In the genomic region with DNA sequence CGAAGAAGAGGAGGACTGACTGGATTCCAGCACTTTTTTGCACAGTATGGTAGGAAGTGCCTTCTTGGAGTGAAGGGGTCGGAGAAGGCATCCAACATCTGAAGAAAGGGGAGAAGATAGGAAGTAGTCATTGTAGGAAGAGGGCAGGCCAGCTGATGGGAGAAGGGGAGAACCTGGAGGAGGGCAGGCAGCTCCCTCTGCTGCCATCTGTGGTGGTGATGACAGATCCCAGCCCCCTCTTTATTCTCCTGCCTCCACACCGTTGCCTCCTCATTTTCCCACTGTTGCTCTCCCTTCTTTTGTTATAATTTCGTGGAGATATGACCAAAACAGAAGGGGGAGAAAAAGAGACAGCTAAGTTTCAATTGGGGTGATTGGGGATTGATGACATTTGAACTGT, we compare ENCODE assay signal across 19 cellular contexts. TPM values are rescaled to one million over a fixed set of nuclear protein-coding genes. Genes with fewer than 3 reads are reported as not detected.
DNase-seq lines count a peak whose midpoint lies in the region; ATAC-seq, FAIRE-seq and TF ChIP-seq lines count a peak whose summit lies in the region.
"Had no signal": no experiment of that assay in that cellular context is flagged by ENCODE, and none has a peak within 500 bp of the region (broad histone marks: within the 10 kb centered on the region; RNA-seq: fewer than 3 reads in every experiment).

No MANE protein-coding gene starts in this region.

- H3K4me1 ChIP-seq in HepG2 (ENCODE audit: insufficient read depth, low read length) (peaks cover 7% of the 10 kb centered on the region; the same call in 1 of the 2 replicates), right lobe of liver (no peaks in the 10 kb centered on the region), H1 (replicated peaks in 1 of 4; ENCODE audit: control insufficient read depth in 3 of 4, insufficient read depth in 4 of 4, low read length in 3 of 4) (peaks cover 0 to 7% (median 0%) of the 10 kb centered on the region in 4 experiments; a peak in 2 of 7 replicates)
- H3K4me1 ChIP-seq: BLaER1 treated with 17β-estradiol and CSF1 and Interleukin-3, amounts not matched to agents 10 nM and 100 nM had no signal

- no peak overlapping the region for H3K4ac ChIP-seq in H1 (replicated peaks; ENCODE audit: insufficient read length, low read depth, low read length)

- DNase-seq in HepG2 (ENCODE audit: low spot score) (no peak), right lobe of liver (no peak), H1 (ENCODE audit: low read depth in 1 of 2, low spot score in 2 of 2) (no peak), iPS-NIHi7 (ENCODE audit: extremely low spot score) (peak; percentile 43), mucosa of gallbladder (ENCODE audit: low spot score) (no peak), SIG-M5 (lab: John Stamatoyannopoulos, UW) (no peak), NCI-H446 (lab: John Stamatoyannopoulos, UW) (no peak)
- DNase-seq: Calu3; CD8-positive, alpha-beta T cell; DMS79 treated with DMSO at 0.1 percent for 48 hours; GF-D8; HCEC 1CT; HFFc6 had no signal

- TF ChIP-seq RAD21 in HepG2 (CRISPR knock-in tag; IDR thresholded peaks at IDR 0.05) (no peak), H1 (IDR thresholded peaks at IDR 0.05 in 1 of 2, conservative IDR thresholded peaks at IDR 0.05 in 1 of 2; ENCODE audit: low read depth in 2 of 2, low read length in 2 of 2) (peak in 1 of 2 experiments; percentile 26; a peak in 1 of 4 replicates)

- no peak for TF ChIP-seq EP300 in HepG2 (IDR thresholded peaks at IDR 0.05; ENCODE audit: low read depth in 2 of 2, low read length in 2 of 2)
- no peak for TF ChIP-seq EP300 in HepG2 (CRISPR knock-in tag; IDR thresholded peaks at IDR 0.05; ENCODE audit: borderline replicate concordance)
- no peak for TF ChIP-seq EP300 in H1 (IDR thresholded peaks at IDR 0.05; ENCODE audit: borderline replicate concordance in 1 of 2, low read depth in 2 of 2, low read length in 2 of 2)

- no peak overlapping the region for H4K5ac ChIP-seq in H1 (ENCODE audit: insufficient read length, low read depth, low read length)

- 0 out of 2 replicates have a peak overlapping the region, but pooled peaks have one; percentile 68 for H2BK12ac ChIP-seq in H1 (ENCODE audit: low read depth, low read length)

- H3K9ac ChIP-seq in HepG2 (ENCODE audit: insufficient read depth, low read depth, low read length) (no peak overlapping the region), H1 (replicated peaks in 1 of 4; ENCODE audit: extremely low read depth in 1 of 4, low read depth in 3 of 4, low read length in 3 of 4) (no peak overlapping the region)
- H3K9ac ChIP-seq: BLaER1 treated with 17β-estradiol and CSF1 and Interleukin-3, amounts not matched to agents 10 nM and 100 nM had no signal

- peaks cover 0 to 5% of the 10 kb centered on the region in 2 experiments; a peak in 1 of 5 replicates for H3K27me3 ChIP-seq in HepG2 (ENCODE audit: control insufficient read depth in 1 of 2, insufficient read depth in 2 of 2, low read length in 2 of 2)
- H3K27me3 ChIP-seq in right lobe of liver: no peaks in the 10 kb centered on the region
- no peaks in the 10 kb centered on the region for H3K27me3 ChIP-seq in H1 (replicated peaks in 1 of 4; ENCODE audit: control insufficient read depth in 3 of 4, extremely low read depth in 1 of 4, insufficient read depth in 3 of 4, low read length in 3 of 4)
- H3K27me3 ChIP-seq: BLaER1 treated with 17β-estradiol and CSF1 and Interleukin-3, amounts not matched to agents 10 nM and 100 nM had no signal

- H2BK20ac ChIP-seq in H1 (ENCODE audit: low read length): no peak overlapping the region

- no peak overlapping the region for H2BK5ac ChIP-seq in H1 (ENCODE audit: low read depth, low read length)

- H3K23me2 ChIP-seq in H1 (ENCODE audit: low read depth, low read length): no peaks in the 10 kb centered on the region

- H4K20me1 ChIP-seq in HepG2 (ENCODE audit: insufficient read depth, low read length): no peaks in the 10 kb centered on the region
- no peaks in the 10 kb centered on the region for H4K20me1 ChIP-seq in H1 (replicated peaks in 1 of 2; ENCODE audit: control insufficient read depth in 1 of 2, insufficient read depth in 2 of 2, low read length in 2 of 2)
- H4K20me1 ChIP-seq: BLaER1 treated with 17β-estradiol and CSF1 and Interleukin-3, amounts not matched to agents 10 nM and 100 nM had no signal

- H3K27ac ChIP-seq in HepG2 (ENCODE audit: extremely low read length, insufficient read depth, low read length) (no peak overlapping the region), right lobe of liver (no peak overlapping the region), H1 (ENCODE audit: low read depth, low read length) (no peak overlapping the region)
- H3K27ac ChIP-seq: 22Rv1; BLaER1 treated with 17β-estradiol and CSF1 and Interleukin-3, amounts not matched to agents 10 nM and 100 nM had no signal

- no peak overlapping the region for H3K56ac ChIP-seq in H1 (replicated peaks; ENCODE audit: insufficient read length, low read depth, low read length)

- in situ Hi-C loops in HepG2 (cut with HindIII; ENCODE audit: extremely low pct_ligation_motif_present, low pct_unique_long_range_greater_than_20kb): no loop called here

- FAIRE-seq in HepG2 (lab: Jason Lieb, UNC) (no peak), H1 (lab: Jason Lieb, UNC) (no peak)

- H3K79me2 ChIP-seq in HepG2 (ENCODE audit: insufficient read depth, low read length): no peaks in the 10 kb centered on the region
- H3K79me2 ChIP-seq in H1 (ENCODE audit: control insufficient read depth in 1 of 2, insufficient read depth in 2 of 2, low read length in 2 of 2): no peaks in the 10 kb centered on the region

- CTCF ChIA-PET in HepG2 (lab: Yijun Ruan, JAX; ENCODE audit: low intra/inter-chr PET ratio, low total read pairs): no interaction called here
- CTCF ChIA-PET in H1 (lab: Charles Lee; ENCODE audit: partially characterized antibody): interaction anchor here (0.7 to 1.6 kb wide), 5 partner anchors 12 to 189 kb away, joined by 3 to 5 read pairs (median 3); no protein-coding TSS in a partner anchor

- 23% methylated on average over 4 of the region's 4 CpGs for WGBS in HepG2 (ENCODE audit: low lambda C conversion rate)
- 58% methylated on average over 3 of the region's 4 CpGs for WGBS in right lobe of liver (ENCODE audit: insufficient coverage, low coverage, low lambda C conversion rate, missing lambda C conversion rate)
- 62% methylated on average over 4 of the region's 4 CpGs; no CpG with 5 or more reads in 1 of the 2 experiments for WGBS in H1 (ENCODE audit: extremely low coverage in 1 of 2, insufficient coverage in 1 of 2, insufficient read length in 1 of 2, insufficient replicate concordance in 2 of 2, low coverage in 1 of 2, low lambda C conversion rate in 2 of 2, missing lambda C conversion rate in 1 of 2), 2 experiments

- H2BK15ac ChIP-seq in H1 (ENCODE audit: low read length): no peak overlapping the region

- H4K91ac ChIP-seq in H1 (replicated peaks; ENCODE audit: insufficient read length, low read length): no peak overlapping the region

- POLR2A ChIA-PET in HepG2 (lab: Yijun Ruan, JAX): no interaction called here
- POLR2A ChIA-PET in H1 (lab: Charles Lee; ENCODE audit: partially characterized antibody): no interaction called here

- H3K4me3 ChIP-seq in HepG2 (replicated peaks in 1 of 3; ENCODE audit: insufficient read depth in 1 of 3, low read depth in 2 of 3, low read length in 3 of 3): no peak overlapping the region
- no peak overlapping the region for H3K4me3 ChIP-seq in right lobe of liver
- H3K4me3 ChIP-seq in H1 (ENCODE audit: extremely low read depth in 1 of 4, insufficient read depth in 2 of 4, low read depth in 3 of 4, low read length in 4 of 4): no peak overlapping the region
- H3K4me3 ChIP-seq: BLaER1 treated with 17β-estradiol and CSF1 and Interleukin-3, amounts not matched to agents 10 nM and 100 nM had no signal

- no peak overlapping the region for H3K18ac ChIP-seq in H1 (ENCODE audit: extremely low read depth, low read length)

- H4K8ac ChIP-seq in H1 (ENCODE audit: extremely low read depth, insufficient read depth, low read length): no peak overlapping the region

- ATAC-seq in HepG2 (peak; percentile 72), right lobe of liver (no peak), HG03354 (IDR thresholded peaks at IDR 0.05; ENCODE audit: poor library complexity, severe bottlenecking, unreplicated experiment) (no peak)
- ATAC-seq: CD8-positive, alpha-beta T cell had no signal

- peak overlapping the region; percentile 37 for H2AFZ ChIP-seq in HepG2 (ENCODE audit: low read length)
- H2AFZ ChIP-seq in H1 (ENCODE audit: low read length): no peak overlapping the region; the same call in 1 of the 2 replicates

- H3K4me2 ChIP-seq in HepG2 (ENCODE audit: low read depth, low read length) (no peak overlapping the region), H1 (ENCODE audit: insufficient read depth in 1 of 2, low read depth in 2 of 2, low read length in 2 of 2) (no peak overlapping the region)
- H3K4me2 ChIP-seq: BLaER1 treated with 17β-estradiol and CSF1 and Interleukin-3, amounts not matched to agents 10 nM and 100 nM had no signal

- H2AK5ac ChIP-seq in H1 (ENCODE audit: low read depth, low read length): no peak overlapping the region

- H3K9me3 ChIP-seq in HepG2 (ENCODE audit: low read length): no peaks in the 10 kb centered on the region
- H3K9me3 ChIP-seq in right lobe of liver: no peaks in the 10 kb centered on the region
- no peaks in the 10 kb centered on the region for H3K9me3 ChIP-seq in H1 (ENCODE audit: insufficient read depth in 2 of 2, low read depth in 1 of 2, low read length in 1 of 2)
- H3K9me3 ChIP-seq: BLaER1 treated with 17β-estradiol and CSF1 and Interleukin-3, amounts not matched to agents 10 nM and 100 nM had no signal

- intact Hi-C loops in HepG2 (cut with micrococcal nuclease; ENCODE audit: unreplicated experiment): no loop called here
- intact Hi-C loops in right lobe of liver (cut with DNase I): no loop called here

- no peak overlapping the region for H3K14ac ChIP-seq in H1 (ENCODE audit: insufficient read length)

- no peak overlapping the region for H2BK120ac ChIP-seq in H1 (replicated peaks; ENCODE audit: low read depth, low read length)

- peak; percentile 20; the same call in 1 of the 2 replicates for TF ChIP-seq CTCF in HepG2 (CRISPR knock-in tag; IDR thresholded peaks at IDR 0.05)
- no peak for TF ChIP-seq CTCF in right lobe of liver (IDR thresholded peaks at IDR 0.05)
- peak in 2 of 3 experiments; percentile 20 to 37; a peak in 2 of 4 replicates for TF ChIP-seq CTCF in H1 (IDR thresholded peaks at IDR 0.05; ENCODE audit: control extremely low read depth in 1 of 3, insufficient read depth in 1 of 3, low read depth in 1 of 3, low read length in 3 of 3)

- BruUV-seq in HepG2 (replicated peaks; lab: Mats Ljungman, UMichigan): no TSS peak

- H3K36me3 ChIP-seq in HepG2 (replicated peaks in 1 of 2; ENCODE audit: control insufficient read depth in 1 of 2, insufficient read depth in 2 of 2, low read length in 2 of 2): no peaks in the 10 kb centered on the region
- H3K36me3 ChIP-seq in right lobe of liver: no peaks in the 10 kb centered on the region
- no peaks in the 10 kb centered on the region for H3K36me3 ChIP-seq in H1 (ENCODE audit: control insufficient read depth in 2 of 4, insufficient read depth in 4 of 4, low read length in 3 of 4)
- H3K36me3 ChIP-seq: BLaER1 treated with 17β-estradiol and CSF1 and Interleukin-3, amounts not matched to agents 10 nM and 100 nM had no signal

- no peak overlapping the region for H3K23ac ChIP-seq in H1 (ENCODE audit: insufficient read length)

- H3K79me1 ChIP-seq in H1 (ENCODE audit: low read depth, low read length): no peaks in the 10 kb centered on the region

- no peak for TF ChIP-seq POLR2A in HepG2 (IDR thresholded peaks at IDR 0.05; ENCODE audit: insufficient read depth in 1 of 2, low read depth in 2 of 2, low read length in 2 of 2)
- TF ChIP-seq POLR2A in right lobe of liver (IDR thresholded peaks at IDR 0.05): no peak
- no peak for TF ChIP-seq POLR2A in H1 (IDR thresholded peaks at IDR 0.05; ENCODE audit: control extremely low read depth in 1 of 2, low read depth in 2 of 2, low read length in 2 of 2)

RNA-seq across cellular contexts. Expression of a gene that starts 2.9 kb away (rescaled TPM):
- not detected in 2 replicates for total RNA-seq in HepG2 (2016; rRNA removed; fragmentation: Illumina TruSeq; extraction: Trizol)
- total RNA-seq in HepG2 (2016; cell fraction: cytosol; rRNA removed; fragmentation: Illumina TruSeq; extraction: Trizol; ENCODE audit: low read depth): not detected in 2 replicates
- total RNA-seq in HepG2 (2016; cell fraction: insoluble cytoplasmic fraction; rRNA removed; fragmentation: Illumina TruSeq; extraction: Trizol): not detected in 2 replicates
- not detected in 2 replicates for total RNA-seq in HepG2 (2016; cell fraction: membrane; rRNA removed; fragmentation: Illumina TruSeq; extraction: Trizol)
- not detected in 2 replicates for total RNA-seq in HepG2 (2016; cell fraction: nucleus; rRNA removed; fragmentation: Illumina TruSeq; extraction: Trizol)
- not detected in 2 replicates for polyA plus RNA-seq in HepG2 (2011; rRNA removed)
- polyA plus RNA-seq in HepG2 (2011; cell fraction: cytosol; rRNA removed): not detected in 2 replicates
- polyA plus RNA-seq in HepG2 (2011; cell fraction: nucleus; rRNA removed): not detected in 2 replicates
- not detected in 2 replicates for polyA plus RNA-seq in HepG2 (2012)
- not detected in 2 replicates for polyA plus RNA-seq in HepG2 (2016; cell fraction: cytosol; fragmentation: Illumina TruSeq; extraction: Trizol; ENCODE audit: low read depth)
- not detected in 2 replicates for polyA plus RNA-seq in HepG2 (2016; cell fraction: insoluble cytoplasmic fraction; fragmentation: Illumina TruSeq; extraction: Trizol; ENCODE audit: low read depth)
- polyA plus RNA-seq in HepG2 (2016; cell fraction: membrane; fragmentation: Illumina TruSeq; extraction: Trizol; ENCODE audit: low read depth): not detected in 2 replicates
- polyA plus RNA-seq in HepG2 (2016; cell fraction: nucleus; fragmentation: Illumina TruSeq; extraction: Trizol; ENCODE audit: insufficient read depth, low read depth): not detected in 2 replicates
- polyA minus RNA-seq in HepG2 (2011; rRNA and poly(A)+ RNA removed; ENCODE audit: low replicate concordance): not detected in 2 replicates
- not detected in 2 replicates for polyA minus RNA-seq in HepG2 (2011; cell fraction: cytosol; rRNA and poly(A)+ RNA removed)
- not detected in 2 replicates for polyA minus RNA-seq in HepG2 (2011; cell fraction: nucleus; rRNA and poly(A)+ RNA removed)
- not detected for total RNA-seq in right lobe of liver
- not detected in 2 replicates for total RNA-seq in H1 (2021; fragmentation: NEBNext Ultra II Directional; extraction: Animal tissue kit (Norgen Biotek cat#: 25700))
- not detected in 2 replicates for polyA plus RNA-seq in H1 (2011; rRNA removed)
- not detected for polyA plus RNA-seq in H1 (2011; cell fraction: cytosol; rRNA removed)
- not detected for polyA plus RNA-seq in H1 (2011; cell fraction: nucleus; rRNA removed)
- not detected in 4 replicates for polyA plus RNA-seq in H1 (2012, experiment 1 of 2)
- polyA plus RNA-seq in H1 (2012, experiment 2 of 2): not detected
- not detected for polyA plus RNA-seq in H1 (2013, experiment 1 of 2)
- polyA plus RNA-seq in H1 (2013, experiment 2 of 2): not detected
- polyA minus RNA-seq in H1 (2011; rRNA and poly(A)+ RNA removed): not detected in 2 replicates
- polyA minus RNA-seq in H1 (2011; cell fraction: cytosol; rRNA and poly(A)+ RNA removed): not detected
- polyA minus RNA-seq in H1 (2011; cell fraction: nucleus; rRNA and poly(A)+ RNA removed): not detected
- total RNA-seq in mucosa of gallbladder: not detected
- total RNA-seq: A673; Calu3; CD8-positive, alpha-beta T cell; H4; HFFc6 had no signal
- polyA plus RNA-seq: AG04450 had no signal

RNA-seq across cellular contexts. Expression of a gene that starts 18.8 kb away (rescaled TPM):
- not detected in 2 replicates for total RNA-seq in HepG2 (2016; rRNA removed; fragmentation: Illumina TruSeq; extraction: Trizol)
- not detected in 2 replicates for total RNA-seq in HepG2 (2016; cell fraction: cytosol; rRNA removed; fragmentation: Illumina TruSeq; extraction: Trizol; ENCODE audit: low read depth)
- total RNA-seq in HepG2 (2016; cell fraction: insoluble cytoplasmic fraction; rRNA removed; fragmentation: Illumina TruSeq; extraction: Trizol): not detected in 2 replicates
- total RNA-seq in HepG2 (2016; cell fraction: membrane; rRNA removed; fragmentation: Illumina TruSeq; extraction: Trizol): not detected in 2 replicates
- not detected in 2 replicates for total RNA-seq in HepG2 (2016; cell fraction: nucleus; rRNA removed; fragmentation: Illumina TruSeq; extraction: Trizol)
- not detected in 2 replicates for polyA plus RNA-seq in HepG2 (2011; rRNA removed)
- not detected in 2 replicates for polyA plus RNA-seq in HepG2 (2011; cell fraction: cytosol; rRNA removed)
- not detected in 2 replicates for polyA plus RNA-seq in HepG2 (2011; cell fraction: nucleus; rRNA removed)
- polyA plus RNA-seq in HepG2 (2012): not detected in 2 replicates
- not detected in 2 replicates for polyA plus RNA-seq in HepG2 (2016; cell fraction: cytosol; fragmentation: Illumina TruSeq; extraction: Trizol; ENCODE audit: low read depth)
- not detected in 2 replicates for polyA plus RNA-seq in HepG2 (2016; cell fraction: insoluble cytoplasmic fraction; fragmentation: Illumina TruSeq; extraction: Trizol; ENCODE audit: low read depth)
- not detected in 2 replicates for polyA plus RNA-seq in HepG2 (2016; cell fraction: membrane; fragmentation: Illumina TruSeq; extraction: Trizol; ENCODE audit: low read depth)
- not detected in 2 replicates for polyA plus RNA-seq in HepG2 (2016; cell fraction: nucleus; fragmentation: Illumina TruSeq; extraction: Trizol; ENCODE audit: insufficient read depth, low read depth)
- not detected in 2 replicates for polyA minus RNA-seq in HepG2 (2011; rRNA and poly(A)+ RNA removed; ENCODE audit: low replicate concordance)
- polyA minus RNA-seq in HepG2 (2011; cell fraction: cytosol; rRNA and poly(A)+ RNA removed): not detected in 2 replicates
- not detected in 2 replicates for polyA minus RNA-seq in HepG2 (2011; cell fraction: nucleus; rRNA and poly(A)+ RNA removed)
- not detected for total RNA-seq in right lobe of liver
- total RNA-seq in H1 (2021; fragmentation: NEBNext Ultra II Directional; extraction: Animal tissue kit (Norgen Biotek cat#: 25700)): not detected in 2 replicates
- polyA plus RNA-seq in H1 (2011; rRNA removed): not detected in 2 replicates
- polyA plus RNA-seq in H1 (2011; cell fraction: cytosol; rRNA removed): not detected
- not detected for polyA plus RNA-seq in H1 (2011; cell fraction: nucleus; rRNA removed)
- polyA plus RNA-seq in H1 (2012, experiment 1 of 2): not detected in 4 replicates
- polyA plus RNA-seq in H1 (2012, experiment 2 of 2): not detected
- polyA plus RNA-seq in H1 (2013, experiment 1 of 2): not detected
- polyA plus RNA-seq in H1 (2013, experiment 2 of 2): not detected
- polyA minus RNA-seq in H1 (2011; rRNA and poly(A)+ RNA removed): not detected in 2 replicates
- not detected for polyA minus RNA-seq in H1 (2011; cell fraction: cytosol; rRNA and poly(A)+ RNA removed)
- polyA minus RNA-seq in H1 (2011; cell fraction: nucleus; rRNA and poly(A)+ RNA removed): not detected
- total RNA-seq in mucosa of gallbladder: not detected
- total RNA-seq: A673; Calu3; CD8-positive, alpha-beta T cell; H4; HFFc6 had no signal
- polyA plus RNA-seq: AG04450 had no signal

RNA-seq across cellular contexts. Expression of a gene that starts 21.5 kb away (rescaled TPM):
- total RNA-seq in HepG2 (2016; rRNA removed; fragmentation: Illumina TruSeq; extraction: Trizol): not detected in 2 replicates
- total RNA-seq in HepG2 (2016; cell fraction: cytosol; rRNA removed; fragmentation: Illumina TruSeq; extraction: Trizol; ENCODE audit: low read depth): not detected in 2 replicates
- not detected in 2 replicates for total RNA-seq in HepG2 (2016; cell fraction: insoluble cytoplasmic fraction; rRNA removed; fragmentation: Illumina TruSeq; extraction: Trizol)
- total RNA-seq in HepG2 (2016; cell fraction: membrane; rRNA removed; fragmentation: Illumina TruSeq; extraction: Trizol): not detected in 2 replicates
- not detected in 2 replicates for total RNA-seq in HepG2 (2016; cell fraction: nucleus; rRNA removed; fragmentation: Illumina TruSeq; extraction: Trizol)
- not detected in 2 replicates for polyA plus RNA-seq in HepG2 (2011; rRNA removed)
- polyA plus RNA-seq in HepG2 (2011; cell fraction: cytosol; rRNA removed): not detected in 2 replicates
- polyA plus RNA-seq in HepG2 (2011; cell fraction: nucleus; rRNA removed): not detected in 2 replicates
- not detected in 2 replicates for polyA plus RNA-seq in HepG2 (2012)
- not detected in 2 replicates for polyA plus RNA-seq in HepG2 (2016; cell fraction: cytosol; fragmentation: Illumina TruSeq; extraction: Trizol; ENCODE audit: low read depth)
- not detected in 2 replicates for polyA plus RNA-seq in HepG2 (2016; cell fraction: insoluble cytoplasmic fraction; fragmentation: Illumina TruSeq; extraction: Trizol; ENCODE audit: low read depth)
- not detected in 2 replicates for polyA plus RNA-seq in HepG2 (2016; cell fraction: membrane; fragmentation: Illumina TruSeq; extraction: Trizol; ENCODE audit: low read depth)
- not detected in 2 replicates for polyA plus RNA-seq in HepG2 (2016; cell fraction: nucleus; fragmentation: Illumina TruSeq; extraction: Trizol; ENCODE audit: insufficient read depth, low read depth)
- not detected in 2 replicates for polyA minus RNA-seq in HepG2 (2011; rRNA and poly(A)+ RNA removed; ENCODE audit: low replicate concordance)
- polyA minus RNA-seq in HepG2 (2011; cell fraction: cytosol; rRNA and poly(A)+ RNA removed): not detected in 2 replicates
- not detected in 2 replicates for polyA minus RNA-seq in HepG2 (2011; cell fraction: nucleus; rRNA and poly(A)+ RNA removed)
- total RNA-seq in right lobe of liver: not detected
- total RNA-seq in H1 (2021; fragmentation: NEBNext Ultra II Directional; extraction: Animal tissue kit (Norgen Biotek cat#: 25700)): not detected in 2 replicates
- not detected in 2 replicates for polyA plus RNA-seq in H1 (2011; rRNA removed)
- not detected for polyA plus RNA-seq in H1 (2011; cell fraction: cytosol; rRNA removed)
- not detected for polyA plus RNA-seq in H1 (2011; cell fraction: nucleus; rRNA removed)
- polyA plus RNA-seq in H1 (2012, experiment 1 of 2): not detected in 4 replicates
- not detected for polyA plus RNA-seq in H1 (2012, experiment 2 of 2)
- not detected for polyA plus RNA-seq in H1 (2013, experiment 1 of 2)
- not detected for polyA plus RNA-seq in H1 (2013, experiment 2 of 2)
- polyA minus RNA-seq in H1 (2011; rRNA and poly(A)+ RNA removed): not detected in 2 replicates
- not detected for polyA minus RNA-seq in H1 (2011; cell fraction: cytosol; rRNA and poly(A)+ RNA removed)
- polyA minus RNA-seq in H1 (2011; cell fraction: nucleus; rRNA and poly(A)+ RNA removed): not detected
- total RNA-seq in mucosa of gallbladder: not detected
- total RNA-seq: A673; Calu3; CD8-positive, alpha-beta T cell; H4; HFFc6 had no signal
- polyA plus RNA-seq: AG04450 had no signal

Comparison
In these comparisons a context has a peak if more than half of its experiments do, and no peak if none do; other contexts are left out.
1. CTCF ChIP-seq: peak in HepG2 (single experiment) and H1 (2 of 3); none in right lobe of liver (0 of 4).